In genomic region chr7:97027427-97028234, GRCh38 we compare ENCODE assay signal across 8 cellular contexts. TPM values are rescaled to one million over a fixed set of nuclear protein-coding genes. Genes with fewer than 3 reads are reported as not detected.
DNase-seq lines count a peak whose midpoint lies in the region; ATAC-seq and TF ChIP-seq lines count a peak whose summit lies in the region.

No MANE protein-coding gene starts in this region.

- H3K4me3 ChIP-seq in thymus (ENCODE audit: low read length): peak overlapping the region; percentile 10

- peak; percentile 93 for ATAC-seq in GM21381 (IDR thresholded peaks at IDR 0.05; ENCODE audit: unreplicated experiment)
- ATAC-seq in foreskin keratinocyte: peak; percentile 76

- no peaks in the 10 kb centered on the region for H3K36me3 ChIP-seq in thymus (ENCODE audit: control insufficient read depth, insufficient read depth)

- DNase-seq in DMS 273 treated with DMSO at 0.1 percent for 48 hours (lab: John Stamatoyannopoulos, UW) (peak; percentile 63), HUDEP-2 (lab: John Stamatoyannopoulos, UW; ENCODE audit: unreplicated experiment in 76 of 76) (peak in 58 of 76 experiments; percentile 1 to 71 (median 34)), RPMI7951 (ENCODE audit: low read depth) (peak; percentile 75), foreskin keratinocyte (peak; percentile 50 to 77), nucleus accumbens (lab: John Stamatoyannopoulos, UW) (peak in 50 of 56 donors; percentile 25 to 89 (median 64))
- peak; percentile 27 for DNase-seq in activated effector memory CD4-positive, alpha-beta T cell treated with Interleukin-2 at 50 U/mL for 16 hours

- H3K27me3 ChIP-seq in foreskin keratinocyte (peaks cover 55% of the 10 kb centered on the region), thymus (ENCODE audit: control insufficient read depth, insufficient read depth) (peaks cover 40% of the 10 kb centered on the region)

- H3K27ac ChIP-seq in foreskin keratinocyte: no peak overlapping the region
- no peak overlapping the region for H3K27ac ChIP-seq in thymus (ENCODE audit: low read depth)

- no peaks in the 10 kb centered on the region for H3K9me3 ChIP-seq in thymus (ENCODE audit: control insufficient read depth)

- TF ChIP-seq CTCF in foreskin keratinocyte (conservative IDR thresholded peaks at IDR 0.05): peak; percentile 93

- whole genome bisulfite sequencing in thymus: 5% methylated on average over 23 of the region's 23 CpGs

- no peaks in the 10 kb centered on the region for H3K4me1 ChIP-seq in foreskin keratinocyte
- no peaks in the 10 kb centered on the region for H3K4me1 ChIP-seq in thymus (ENCODE audit: control insufficient read depth, insufficient read depth, low read length)

RNA-seq across cellular contexts. Expression of gene DLX5, which starts 3.0 kb away (rescaled TPM):
- total RNA-seq in RPMI7951 (2014; rRNA removed; shearing (Covaris generic)): 0.48 and 0.59 TPM in 2 replicates
- 0.28 and 0.37 TPM in 2 replicates for total RNA-seq in foreskin keratinocyte
- polyA plus RNA-seq in foreskin keratinocyte: 0.20 and 0.26 TPM in 2 replicates
- 9.0 TPM for polyA plus RNA-seq in thymus

RNA-seq across cellular contexts. Expression of gene DLX6, which starts 22.3 kb away (rescaled TPM):
- total RNA-seq in RPMI7951 (2014; rRNA removed; shearing (Covaris generic)): 0.20 and 1.2 TPM in 2 replicates
- not detected in 2 replicates for total RNA-seq in foreskin keratinocyte
- polyA plus RNA-seq in foreskin keratinocyte (0.06 and 0.13 TPM in 2 replicates), thymus (1.4 TPM)
